16 cellular contexts compared by ENCODE assay signal in the genomic region with DNA sequence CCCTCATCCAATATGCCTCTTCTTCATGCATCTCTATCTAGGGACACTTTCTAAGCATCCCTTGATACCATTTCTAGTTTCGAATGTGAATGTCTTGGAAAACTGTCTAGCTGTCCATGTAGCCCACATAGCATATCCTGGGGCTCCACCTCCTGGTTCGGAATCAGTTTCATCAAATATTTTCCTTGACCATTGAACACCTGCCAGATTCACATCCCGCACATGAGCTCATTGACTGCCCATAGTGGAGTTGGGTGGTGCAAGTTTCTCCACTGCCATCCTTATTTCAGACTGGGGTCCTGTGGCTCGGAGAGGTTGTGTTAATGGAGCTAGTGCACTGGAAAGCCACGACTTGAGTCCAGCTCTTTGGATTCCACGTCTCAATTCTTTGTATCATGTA. TPM values are rescaled to one million over a fixed set of nuclear protein-coding genes. Genes with fewer than 3 reads are reported as not detected.
DNase-seq lines count a peak whose midpoint lies in the region; ATAC-seq, FAIRE-seq and TF ChIP-seq lines count a peak whose summit lies in the region.
"Had no signal": no experiment of that assay in that cellular context is flagged by ENCODE, and none has a peak within 500 bp of the region (broad histone marks: within the 10 kb centered on the region; RNA-seq: fewer than 3 reads in every experiment).

No MANE protein-coding gene starts in this region.

- RAD21 ChIA-PET in GM12878 (lab: Charles Lee; ENCODE audit: unreplicated experiment), result interaction anchor here (1.1 kb wide), 1 partner anchor 11 kb away, joined by 3 read pairs; no protein-coding TSS in a partner anchor

- ATAC-seq in GM12878, result no peak
- ATAC-seq: T-helper 17 cell, upper lobe of right lung had no signal

- peaks cover 49% of the 10 kb centered on the region for H3K4me1 Mint-ChIP-seq in neural crest cell
- H3K4me1 Mint-ChIP-seq: mesothelial cell of epicardium had no signal

- no peaks in the 10 kb centered on the region for H3K4me1 ChIP-seq in Loucy (ENCODE audit: insufficient read depth, low read length, poor library complexity, severe bottlenecking)
- no peaks in the 10 kb centered on the region for H3K4me1 ChIP-seq in GM12878 (ENCODE audit: control insufficient read depth, insufficient read depth, low read length)
- H3K4me1 ChIP-seq: upper lobe of right lung had no signal

- SMC1A ChIA-PET in GM12878 (lab: Charles Lee; ENCODE audit: uncharacterized antibody, unreplicated experiment), result interaction anchor here (0.7 to 1.1 kb wide), 3 partner anchors 12 to 148 kb away, joined by 3 read pairs; no protein-coding TSS in a partner anchor

- no peaks in the 10 kb centered on the region for H3F3A ChIP-seq in Loucy (ENCODE audit: low read depth)

- FAIRE-seq in GM12878 (lab: Jason Lieb, UNC), result no peak

- H3K79me2 ChIP-seq in Loucy (ENCODE audit: insufficient read depth, low read length) (no peaks in the 10 kb centered on the region), GM12878 (ENCODE audit: control insufficient read depth, insufficient read depth, low read length) (no peaks in the 10 kb centered on the region)

- H3K27me3 Mint-ChIP-seq in neural crest cell (ENCODE audit: low read depth), result no peaks in the 10 kb centered on the region

- H3K27me3 ChIP-seq in Loucy (ENCODE audit: insufficient read depth, low read length, poor library complexity, severe bottlenecking) (peaks cover 19% of the 10 kb centered on the region), GM12878 (replicated peaks in 1 of 2; ENCODE audit: control insufficient read depth in 2 of 2, insufficient read depth in 2 of 2, low read length in 1 of 2) (peaks cover 0 to 2% of the 10 kb centered on the region in 2 experiments; a peak in 2 of 4 replicates)
- H3K27me3 ChIP-seq: upper lobe of right lung had no signal

- no peak overlapping the region for H3K4me3 Mint-ChIP-seq in neural crest cell
- H3K4me3 Mint-ChIP-seq: mesothelial cell of epicardium, T-helper 17 cell had no signal

- H2AFZ ChIP-seq in Loucy (ENCODE audit: low read length), result no peak overlapping the region
- H2AFZ ChIP-seq in GM12878 (ENCODE audit: control insufficient read depth, low read depth, low read length), result no peak overlapping the region

- intact Hi-C loops in GM12878 (cut with micrococcal nuclease; ENCODE audit: unreplicated experiment), result no loop called here

- CTCF ChIA-PET in GM12878 (lab: Yijun Ruan, JAX), result interaction anchor here (1.3 kb wide), 1 partner anchor 13 kb away, joined by 3 read pairs; no protein-coding TSS in a partner anchor

- 0 out of 2 replicates have a peak, but pooled peaks have one; percentile 9 for TF ChIP-seq CTCF in Loucy (conservative IDR thresholded peaks at IDR 0.05; ENCODE audit: low read length)
- no peak for TF ChIP-seq CTCF in GM12878 (IDR thresholded peaks at IDR 0.05 in 2 of 3, conservative IDR thresholded peaks at IDR 0.05 in 1 of 3; ENCODE audit: control insufficient read depth in 2 of 3, extremely low read depth in 1 of 3, insufficient read depth in 1 of 3, low read depth in 3 of 3, low read length in 3 of 3)
- TF ChIP-seq CTCF in neural crest cell (conservative IDR thresholded peaks at IDR 0.05), result no peak

- no peak for TF ChIP-seq POLR2A in GM12878 (IDR thresholded peaks at IDR 0.05; ENCODE audit: low read depth, low read length)

- POLR2A ChIA-PET in GM12878 (lab: Charles Lee), result no interaction called here

- H3K4me3 ChIP-seq in Loucy (ENCODE audit: low read length, poor library complexity, severe bottlenecking) (no peak overlapping the region), GM12878 (no peak overlapping the region)
- H3K4me3 ChIP-seq: upper lobe of right lung had no signal

- 23% methylated on average over 6 of the region's 6 CpGs for WGBS in GM12878 (ENCODE audit: insufficient coverage, insufficient replicate concordance, low lambda C conversion rate, missing lambda C conversion rate)

- H3K4me2 ChIP-seq in Loucy (ENCODE audit: low read depth, low read length, poor library complexity, severe bottlenecking), result no peak overlapping the region
- H3K4me2 ChIP-seq in GM12878 (ENCODE audit: control insufficient read depth, insufficient read depth), result no peak overlapping the region

- no peaks in the 10 kb centered on the region for H3K9me2 ChIP-seq in Loucy (replicated peaks; ENCODE audit: low read depth, low read length)

- BruUV-seq in GM12878 (replicated peaks; lab: Mats Ljungman, UMichigan), result no TSS peak

- peak overlapping the region; percentile 91 for H3K27ac Mint-ChIP-seq in neural crest cell (ENCODE audit: unreplicated experiment)
- H3K27ac Mint-ChIP-seq: mesothelial cell of epicardium, T-helper 17 cell had no signal

- DNase-seq in NCI-H1417 (lab: John Stamatoyannopoulos, UW) (peak; percentile 24 to 68 (median 31)), NCI-H1417 treated with DMSO at 0.1 percent for 48 hours (lab: John Stamatoyannopoulos, UW) (no peak), GM12878 (ENCODE audit: low read depth, low spot score) (no peak), neural crest cell (ENCODE audit: low read depth, low spot score) (no peak), NCI-H1436 treated with DMSO at 0.1 percent for 48 hours (lab: John Stamatoyannopoulos, UW) (no peak), cortex of kidney (lab: John Stamatoyannopoulos, UW) (no peak), LoVo (ENCODE audit: low spot score) (no peak)
- DNase-seq: activated CD4-positive, alpha-beta T cell treated with anti-CD3 and anti-CD28 coated beads, Interleukin-2, amount 50 U/mL, for 1 hour; activated effector memory CD4-positive, alpha-beta T cell treated with anti-CD3 and anti-CD28 coated beads, Interleukin-2, amount 50 U/mL, for 16 hours; caudate nucleus; H7; NCI-H2107; T-helper 17 cell; upper lobe of right lung had no signal

- H3K36me3 Mint-ChIP-seq in neural crest cell (ENCODE audit: low read depth), result no peaks in the 10 kb centered on the region
- H3K36me3 Mint-ChIP-seq: mesothelial cell of epicardium had no signal

- TF ChIP-seq RAD21 in GM12878 (IDR thresholded peaks at IDR 0.05; ENCODE audit: insufficient read depth, low read depth, low read length), result 0 out of 2 replicates have a peak, but pooled peaks have one; percentile 5

- H3K9ac ChIP-seq in Loucy (ENCODE audit: low read depth, low read length, poor library complexity, severe bottlenecking) (no peak overlapping the region), GM12878 (ENCODE audit: control insufficient read depth, insufficient read depth, low read length) (no peak overlapping the region)

- H3K9me3 ChIP-seq in Loucy (ENCODE audit: insufficient read depth, low read depth, low read length), result no peaks in the 10 kb centered on the region
- no peaks in the 10 kb centered on the region for H3K9me3 ChIP-seq in GM12878 (replicated peaks; ENCODE audit: control insufficient read depth, insufficient read depth, low read length)
- H3K9me3 ChIP-seq: upper lobe of right lung had no signal

- TF ChIP-seq EP300 in GM12878 (IDR thresholded peaks at IDR 0.05; ENCODE audit: borderline replicate concordance in 1 of 2, control insufficient read depth in 1 of 2, low read depth in 2 of 2, low read length in 2 of 2), result no peak

- H3K27ac ChIP-seq in GM12878 (ENCODE audit: control insufficient read depth, insufficient read depth), result no peak overlapping the region
- H3K27ac ChIP-seq: upper lobe of right lung had no signal

- in situ Hi-C loops in GM12878 (cut with MboI), result no loop called here

- H4K20me1 ChIP-seq in Loucy (ENCODE audit: insufficient read depth, low read length, poor library complexity, severe bottlenecking) (no peaks in the 10 kb centered on the region), GM12878 (ENCODE audit: control insufficient read depth, insufficient read depth) (no peaks in the 10 kb centered on the region)

- no peaks in the 10 kb centered on the region for H3K36me3 ChIP-seq in Loucy (ENCODE audit: insufficient read depth, low read length)
- no peaks in the 10 kb centered on the region for H3K36me3 ChIP-seq in GM12878 (ENCODE audit: control insufficient read depth in 2 of 2, insufficient read depth in 2 of 2, low read length in 1 of 2)
- H3K36me3 ChIP-seq: upper lobe of right lung had no signal

- H3K9me3 Mint-ChIP-seq in neural crest cell, result no peaks in the 10 kb centered on the region

TF ChIP-seq in GM12878, 131 proteins besides CTCF, POLR2A, EP300 and RAD21 (continues in another document):
- no peak for TF ChIP-seq ZNF622 (IDR thresholded peaks at IDR 0.05)
- TF ChIP-seq MEF2B (IDR thresholded peaks at IDR 0.05; ENCODE audit: partially characterized antibody, poor library complexity, severe bottlenecking), result no peak
- no peak for TF ChIP-seq CHD2 (IDR thresholded peaks at IDR 0.05; ENCODE audit: borderline replicate concordance, low read depth, low read length)
- TF ChIP-seq NR2C2 (IDR thresholded peaks at IDR 0.05; ENCODE audit: borderline replicate concordance, control insufficient read depth, insufficient read length, low read depth), result no peak
- TF ChIP-seq KAT2A (conservative IDR thresholded peaks at IDR 0.05; ENCODE audit: control insufficient read depth, low read depth, low read length), result no peak
- TF ChIP-seq BACH1 (IDR thresholded peaks at IDR 0.05; ENCODE audit: borderline replicate concordance), result no peak
- no peak for TF ChIP-seq HDGF (IDR thresholded peaks at IDR 0.05)
- TF ChIP-seq SIX5 (IDR thresholded peaks at IDR 0.05; ENCODE audit: low read depth, low read length, severe bottlenecking), result no peak
- TF ChIP-seq SMAD1 (IDR thresholded peaks at IDR 0.05; ENCODE audit: low read depth, partially characterized antibody), result no peak
- no peak for TF ChIP-seq ZNF274 (IDR thresholded peaks at IDR 0.05; ENCODE audit: insufficient read depth, insufficient read length)

RNA-seq across cellular contexts. Expression of a gene that starts 58.6 kb away (rescaled TPM):
- total RNA-seq in GM12878 (2013; cell fraction: nucleolus; rRNA removed), result 40.3 and 48.3 TPM in 2 replicates
- total RNA-seq in GM12878 (2014; rRNA removed) (19.5 and 20.7 TPM in 2 replicates), GM12878 (2014; rRNA removed; fragmentation: Illumina TruSeq; extraction: Trizol) (30.8 and 31.2 TPM in 2 replicates), GM12878 (2021) (30.9 and 31.3 TPM in 2 replicates), neural crest cell (27.9 and 29.9 TPM in 2 replicates)
- 17.2 TPM for polyA plus RNA-seq in GM12878 (2011; ENCODE audit: low read depth)
- polyA plus RNA-seq in GM12878 (2011; rRNA removed) (30.9 and 51.7 TPM in 2 replicates), GM12878 (2014; fragmentation: Illumina TruSeq; extraction: Trizol) (24.4 and 32.6 TPM in 2 replicates), GM12878 (2014; fragmentation: Nextera tagmentation; extraction: Ambion mirVana) (10 to 100 TPM; 17.2 to 21.9 TPM), GM12878 (2014; rRNA removed) (13.3 and 15.4 TPM in 2 replicates), GM12878 (2016; fragmentation: Nextera tagmentation; extraction: Ambion mirVana) (10 to 100 TPM; 40.9 to 41.3 TPM)
- 13.8 and 17.2 TPM in 2 replicates for polyA plus RNA-seq in GM12878 (2011; cell fraction: cytosol; rRNA removed)
- 13.6 and 13.8 TPM in 2 replicates for polyA plus RNA-seq in GM12878 (2011; cell fraction: nucleus; rRNA removed)
- 37.5 and 38.1 TPM in 2 replicates for polyA plus RNA-seq in GM12878 (2012)
- polyA minus RNA-seq in GM12878 (2011; rRNA and poly(A)+ RNA removed), result 29.8 and 41.5 TPM in 2 replicates
- 17.2 and 21.1 TPM in 2 replicates for polyA minus RNA-seq in GM12878 (2011; cell fraction: cytosol; rRNA and poly(A)+ RNA removed)
- 6.3 and 9.6 TPM in 2 replicates for polyA minus RNA-seq in GM12878 (2011; cell fraction: nucleus; rRNA and poly(A)+ RNA removed)

Comparison
In these comparisons a context has a peak if more than half of its experiments do, and no peak if none do; other contexts are left out.
1. DNase-seq: peak in NCI-H1417 (3 of 3); none in NCI-H1417 treated with DMSO at 0.1 percent for 48 hours (single experiment), GM12878 (single experiment), neural crest cell (single experiment), NCI-H1436 treated with DMSO at 0.1 percent for 48 hours (single experiment), cortex of kidney (single experiment) and LoVo (single experiment).